ENCODE assay signal across 1 cellular context in the genomic region with DNA sequence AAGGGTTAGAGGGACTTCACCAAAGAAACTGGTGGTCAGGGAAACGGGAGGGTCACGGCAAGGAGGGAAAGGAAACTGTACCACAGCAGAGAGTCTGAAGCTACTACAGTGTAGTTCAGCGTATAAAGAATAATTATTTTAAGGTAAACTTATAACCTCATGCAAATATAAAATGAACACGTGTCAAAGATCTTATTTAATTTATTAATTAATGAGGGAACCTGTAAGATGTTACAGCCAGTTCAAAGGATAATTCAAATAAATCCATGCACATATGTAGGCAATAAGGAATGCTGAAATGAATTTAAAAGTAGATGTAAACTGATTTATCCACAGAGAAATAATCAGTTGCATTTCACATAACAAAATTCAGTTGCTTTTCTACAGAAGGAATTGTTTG.
A peak's percentile ranks its signal among the peaks of the same experiment; 100 is the strongest.
TF ChIP-seq lines count a peak whose summit lies in the region.

No MANE protein-coding gene starts in this region.

TF ChIP-seq in HepG2, 621 proteins besides CTCF, POLR2A, EP300 and RAD21 (continued from another document):
- TF ChIP-seq, protein P1, sequence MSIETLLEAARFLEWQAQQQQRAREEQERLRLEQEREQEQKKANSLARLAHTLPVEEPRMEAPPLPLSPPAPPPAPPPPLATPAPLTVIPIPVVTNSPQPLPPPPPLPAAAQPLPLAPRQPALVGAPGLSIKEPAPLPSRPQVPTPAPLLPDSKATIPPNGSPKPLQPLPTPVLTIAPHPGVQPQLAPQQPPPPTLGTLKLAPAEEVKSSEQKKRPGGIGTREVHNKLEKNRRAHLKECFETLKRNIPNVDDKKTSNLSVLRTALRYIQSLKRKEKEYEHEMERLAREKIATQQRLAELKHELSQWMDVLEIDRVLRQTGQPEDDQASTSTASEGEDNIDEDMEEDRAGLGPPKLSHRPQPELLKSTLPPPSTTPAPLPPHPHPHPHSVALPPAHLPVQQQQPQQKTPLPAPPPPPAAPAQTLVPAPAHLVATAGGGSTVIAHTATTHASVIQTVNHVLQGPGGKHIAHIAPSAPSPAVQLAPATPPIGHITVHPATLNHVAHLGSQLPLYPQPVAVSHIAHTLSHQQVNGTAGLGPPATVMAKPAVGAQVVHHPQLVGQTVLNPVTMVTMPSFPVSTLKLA (IDR thresholded peaks at IDR 0.05) = peak; percentile 92
- no peak for TF ChIP-seq ZNF282 (IDR thresholded peaks at IDR 0.05; ENCODE audit: partially characterized antibody)
